ENCODE assay signal across 9 cellular contexts in genomic region chr7:28686418-28686800, GRCh38.
DNase-seq lines count a peak whose midpoint lies in the region; ATAC-seq and TF ChIP-seq lines count a peak whose summit lies in the region.
"Had no signal": no experiment of that assay in that cellular context is flagged by ENCODE, and none has a peak within 500 bp of the region (broad histone marks: within the 10 kb centered on the region; RNA-seq: fewer than 3 reads in every experiment).

No MANE protein-coding gene starts in this region.

- intact Hi-C loops in left colon (cut with DNase I, micrococcal nuclease) = no loop called here

- no peaks in the 10 kb centered on the region for H3K36me3 ChIP-seq in tibial nerve

- no peak for TF ChIP-seq POLR2A in tibial nerve (IDR thresholded peaks at IDR 0.05)

- H3K4me3 ChIP-seq in cardiac fibroblast (replicated peaks in 1 of 2; ENCODE audit: low read depth in 2 of 2, low read length in 2 of 2) (peak overlapping the region; percentile 37 to 59), tibial nerve (peak overlapping the region; percentile 23 to 54 (median 46))

- H3K9me3 ChIP-seq in tibial nerve = no peaks in the 10 kb centered on the region

- DNase-seq in NOMO-1 treated with DMSO at 0.1 percent for 48 hours (lab: John Stamatoyannopoulos, UW; ENCODE audit: unreplicated experiment) = peak; percentile 35
- DNase-seq in NOMO-1 treated with dmso at 0.1 percent for 144 hours (lab: John Stamatoyannopoulos, UW; ENCODE audit: unreplicated experiment) = no peak
- peak; percentile 59 to 83 for DNase-seq in cardiac fibroblast (ENCODE audit: low read depth in 2 of 2)
- no peak for DNase-seq in left colon
- DNase-seq in tibial nerve (ENCODE audit: low spot score in 2 of 2) = peak in 1 of 2 donors; percentile 36
- no peak for DNase-seq in NCI-H1105 (lab: John Stamatoyannopoulos, UW)
- DNase-seq in NCI-H2196 treated with DMSO at 0.1 percent for 48 hours (lab: John Stamatoyannopoulos, UW; ENCODE audit: unreplicated experiment) = no peak
- DNase-seq: DND-41 had no signal

- peak overlapping the region; percentile 76 to 95 (median 86) for H3K27ac ChIP-seq in tibial nerve

- TF ChIP-seq CTCF in cardiac fibroblast (IDR thresholded peaks at IDR 0.05; ENCODE audit: low read depth, low read length) (no peak), tibial nerve (IDR thresholded peaks at IDR 0.05) (no peak)

- ATAC-seq in left colon (peak; percentile 27), GM18867 (IDR thresholded peaks at IDR 0.05; ENCODE audit: unreplicated experiment) (no peak)

- no peaks in the 10 kb centered on the region for H3K27me3 ChIP-seq in tibial nerve

- peaks cover 0 to 67% (median 8%) of the 10 kb centered on the region in 4 donors for H3K4me1 ChIP-seq in tibial nerve

- no peak for TF ChIP-seq EP300 in tibial nerve (IDR thresholded peaks at IDR 0.05)

- WGBS in tibial nerve, 2 donors = 1% methylated on average over 12 of the region's 12 CpGs

Comparison
In these comparisons a context has a peak if more than half of its experiments do, and no peak if none do; other contexts are left out.
1. DNase-seq: peak in NOMO-1 treated with DMSO at 0.1 percent for 48 hours (single experiment) and cardiac fibroblast (2 of 2); none in NOMO-1 treated with dmso at 0.1 percent for 144 hours (single experiment), left colon (0 of 2), NCI-H1105 (single experiment) and NCI-H2196 treated with DMSO at 0.1 percent for 48 hours (single experiment).